Comparison of ENCODE assay signal across 7 cellular contexts in the genomic region with DNA sequence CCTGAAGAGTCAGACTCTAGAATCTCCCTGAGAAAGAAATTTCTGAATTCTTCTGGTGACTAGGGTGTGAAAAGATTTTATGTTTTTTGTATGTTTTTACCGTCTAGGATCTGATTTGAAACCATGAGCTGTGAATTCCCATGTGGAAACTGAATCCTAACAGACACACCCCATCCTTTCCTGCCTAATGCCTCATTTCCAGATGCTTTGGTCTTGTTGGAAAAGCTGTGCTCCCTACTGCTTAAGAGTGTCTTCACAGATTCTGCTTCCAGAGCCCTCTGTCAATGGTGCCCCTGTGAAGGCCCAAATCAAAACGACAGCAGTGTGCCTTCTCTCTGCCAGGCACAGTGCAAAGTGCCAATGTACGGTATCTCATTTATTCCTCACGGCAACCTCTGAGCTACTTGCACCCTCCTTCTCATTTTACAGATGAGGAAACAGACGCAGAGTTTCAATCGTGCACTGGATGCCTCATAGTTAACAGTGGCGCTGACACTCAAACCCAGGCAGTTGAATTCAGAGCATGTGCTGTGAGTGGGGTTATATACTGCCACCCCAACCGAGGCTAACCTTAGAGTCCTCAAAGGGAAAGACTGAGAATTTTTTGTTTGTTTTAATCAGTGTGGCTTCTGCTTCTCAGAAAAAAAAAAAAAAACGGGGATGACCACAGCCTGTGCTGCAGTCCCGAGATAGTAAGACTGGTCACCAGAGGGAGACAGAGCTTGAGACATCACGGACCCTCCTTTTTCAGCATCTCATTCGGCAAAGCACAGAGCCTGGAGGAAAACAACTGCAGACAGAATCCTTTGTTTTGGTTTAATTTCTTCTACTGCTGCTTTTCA.
DNase-seq lines count a peak whose midpoint lies in the region; ATAC-seq and TF ChIP-seq lines count a peak whose summit lies in the region.

No MANE protein-coding gene starts in this region.

- peaks cover 0 to 20% (median 7%) of the 10 kb centered on the region in 5 donors for H3K27me3 Mint-ChIP-seq in naive thymus-derived CD4-positive, alpha-beta T cell

- peak; percentile 27 for DNase-seq in GM10266 (ENCODE audit: extremely low spot score)
- DNase-seq in posterior cingulate gyrus = peak in 6 of 10 donors; percentile 16 to 84 (median 46)
- no peak for DNase-seq in naive thymus-derived CD4-positive, alpha-beta T cell

- H3K4me1 Mint-ChIP-seq in naive thymus-derived CD4-positive, alpha-beta T cell = no peaks in the 10 kb centered on the region

- no peaks in the 10 kb centered on the region for H3K36me3 Mint-ChIP-seq in naive thymus-derived CD4-positive, alpha-beta T cell

- POLR2A ChIA-PET in naive thymus-derived CD4-positive, alpha-beta T cell (lab: Charles Lee) = no interaction called here

- 25 to 32% methylated on average over 7 to 11 of the region's 12 CpGs for WGBS in gastroesophageal sphincter (ENCODE audit: low coverage in 1 of 2), 2 donors

- H3K4me1 ChIP-seq in gastroesophageal sphincter = peaks cover 0 to 9% (median 0%) of the 10 kb centered on the region in 3 donors
- H3K4me1 ChIP-seq in naive thymus-derived CD4-positive, alpha-beta T cell (ENCODE audit: control insufficient read depth in 2 of 2, insufficient read depth in 2 of 2, low read length in 2 of 2) = no peaks in the 10 kb centered on the region

- TF ChIP-seq CTCF in GM10266 (IDR thresholded peaks at IDR 0.05; ENCODE audit: control insufficient read depth, insufficient read depth, low read depth, missing control alignments) (peak; percentile 35), gastroesophageal sphincter (IDR thresholded peaks at IDR 0.05) (peak; percentile 25 to 58 (median 26))

- H3K27ac Mint-ChIP-seq in naive thymus-derived CD4-positive, alpha-beta T cell = no peak overlapping the region

- H3K36me3 ChIP-seq in gastroesophageal sphincter = no peaks in the 10 kb centered on the region
- H3K36me3 ChIP-seq in naive thymus-derived CD4-positive, alpha-beta T cell (ENCODE audit: control insufficient read depth in 2 of 3, insufficient read depth in 3 of 3, low read length in 3 of 3) = no peaks in the 10 kb centered on the region

- ATAC-seq in HG03280 (IDR thresholded peaks at IDR 0.05; ENCODE audit: unreplicated experiment) (peak; percentile 58), SK-N-SH treated with all-trans-retinoic acid at 6 μM for 48 hours (peak; percentile 98), gastroesophageal sphincter (peak; percentile 78), HG03139 (IDR thresholded peaks at IDR 0.05; ENCODE audit: unreplicated experiment) (no peak)
- no peak for ATAC-seq in naive thymus-derived CD4-positive, alpha-beta T cell

- no peaks in the 10 kb centered on the region for H3K27me3 ChIP-seq in gastroesophageal sphincter
- H3K27me3 ChIP-seq in naive thymus-derived CD4-positive, alpha-beta T cell (ENCODE audit: control insufficient read depth in 2 of 2, insufficient read depth in 2 of 2, low read length in 2 of 2) = no peaks in the 10 kb centered on the region

- TF ChIP-seq EP300 in gastroesophageal sphincter (IDR thresholded peaks at IDR 0.05) = no peak

- H3K9me3 Mint-ChIP-seq in naive thymus-derived CD4-positive, alpha-beta T cell = peaks cover 0 to 1% (median 0%) of the 10 kb centered on the region in 11 donors

- CTCF ChIA-PET in naive thymus-derived CD4-positive, alpha-beta T cell (lab: Charles Lee) = no interaction called here

- intact Hi-C loops in posterior cingulate gyrus (cut with DNase I) = loop anchor here (5.0 to 10.0 kb wide), 2 partner anchors 844 to 1112 kb away; no protein-coding TSS in a partner anchor
- intact Hi-C loops in naive thymus-derived CD4-positive, alpha-beta T cell (cut with micrococcal nuclease) = loop anchor here in 1 of 2 donors (2.0 to 5.0 kb wide), 2 partner anchors 502 to 872 kb away; no protein-coding TSS in a partner anchor

- TF ChIP-seq POLR2A in gastroesophageal sphincter (IDR thresholded peaks at IDR 0.05) = no peak

- no peak overlapping the region for H3K4me3 Mint-ChIP-seq in naive thymus-derived CD4-positive, alpha-beta T cell

- H3K4me3 ChIP-seq in gastroesophageal sphincter = no peak overlapping the region
- H3K4me3 ChIP-seq in naive thymus-derived CD4-positive, alpha-beta T cell (ENCODE audit: low read length) = no peak overlapping the region

- peak overlapping the region in 2 of 4 donors; percentile 32 to 44 for H3K27ac ChIP-seq in gastroesophageal sphincter
- no peak overlapping the region for H3K27ac ChIP-seq in naive thymus-derived CD4-positive, alpha-beta T cell (ENCODE audit: low read depth, low read length)

- no peaks in the 10 kb centered on the region for H3K9me3 ChIP-seq in gastroesophageal sphincter
- H3K9me3 ChIP-seq in naive thymus-derived CD4-positive, alpha-beta T cell (ENCODE audit: control insufficient read depth in 2 of 3, low read length in 3 of 3) = no peaks in the 10 kb centered on the region

TF ChIP-seq in SK-N-SH treated with all-trans-retinoic acid at 6 μM for 48 hours, 23 proteins besides CTCF, POLR2A, EP300 and RAD21:
- TF ChIP-seq RARB (CRISPR knock-in tag; IDR thresholded peaks at IDR 0.05) = no peak
- no peak for TF ChIP-seq SNAI2 (CRISPR knock-in tag; IDR thresholded peaks at IDR 0.05)
- no peak for TF ChIP-seq ESRRG (CRISPR knock-in tag; IDR thresholded peaks at IDR 0.05)

Comparison
In these comparisons a context has a peak if more than half of its experiments do, and no peak if none do; other contexts are left out.
1. DNase-seq: peak in GM10266 (single experiment) and posterior cingulate gyrus (6 of 10); none in naive thymus-derived CD4-positive, alpha-beta T cell (0 of 9).
2. ATAC-seq: peak in HG03280 (single experiment), SK-N-SH treated with all-trans-retinoic acid at 6 μM for 48 hours (single experiment) and gastroesophageal sphincter (single experiment); none in HG03139 (single experiment) and naive thymus-derived CD4-positive, alpha-beta T cell (single experiment).